8 cellular contexts compared by ENCODE assay signal in the genomic region with DNA sequence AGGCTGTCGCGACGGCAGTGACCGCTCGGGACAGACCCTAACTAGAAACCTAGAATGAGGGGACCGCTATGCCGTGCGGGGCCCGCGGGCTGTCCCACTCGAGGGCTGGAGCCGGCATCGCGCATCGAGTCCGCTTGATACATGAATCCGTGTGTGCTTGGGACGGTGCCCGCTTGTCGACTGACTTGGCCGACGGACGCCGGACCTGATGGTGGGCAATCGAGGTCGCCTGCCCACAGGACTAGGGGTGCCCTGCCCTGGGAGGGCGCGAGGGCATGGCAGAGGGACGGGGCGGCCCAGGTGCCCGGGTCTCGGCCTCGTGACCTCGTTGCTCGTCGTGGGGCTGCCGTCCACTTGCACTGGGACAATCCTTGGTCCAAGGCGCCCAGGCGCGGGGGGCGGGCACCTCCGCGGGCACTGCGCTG. TPM values are rescaled to one million over a fixed set of nuclear protein-coding genes. Genes with fewer than 3 reads are reported as not detected.
A peak's percentile ranks its signal among the peaks of the same experiment; 100 is the strongest.
DNase-seq lines count a peak whose midpoint lies in the region; ATAC-seq lines count a peak whose summit lies in the region.

No MANE protein-coding gene starts in this region.

- peak overlapping the region; percentile 90 for H3K4me3 Mint-ChIP-seq in activated naive CD8-positive, alpha-beta T cell treated with anti-CD3 and anti-CD28 coated beads, Interleukin-2, amount 50 U/mL, for 24 hours

- peak overlapping the region; percentile 100 for H3K27ac Mint-ChIP-seq in activated naive CD8-positive, alpha-beta T cell treated with anti-CD3 and anti-CD28 coated beads, Interleukin-2, amount 50 U/mL, for 24 hours

- H3K9me3 ChIP-seq in iPS-15b (ENCODE audit: control insufficient read depth, insufficient read depth, low read length): no peaks in the 10 kb centered on the region

- H3K9ac ChIP-seq in iPS-15b (ENCODE audit: low read depth, low read length): peak overlapping the region; percentile 100

- peaks cover 41% of the 10 kb centered on the region for H3K36me3 ChIP-seq in iPS-15b (ENCODE audit: control insufficient read depth, insufficient read depth, low read length)

- no peaks in the 10 kb centered on the region for H3K27me3 ChIP-seq in iPS-15b (ENCODE audit: control insufficient read depth, insufficient read depth, low read length)

- H3K36me3 Mint-ChIP-seq in activated naive CD8-positive, alpha-beta T cell treated with anti-CD3 and anti-CD28 coated beads, Interleukin-2, amount 50 U/mL, for 24 hours (ENCODE audit: low read depth): peaks cover 39% of the 10 kb centered on the region

- peak; percentile 65 for DNase-seq in NCI-H146 (lab: John Stamatoyannopoulos, UW)
- DNase-seq in NCI-H146 treated with DMSO at 0.1 percent for 48 hours (lab: John Stamatoyannopoulos, UW; ENCODE audit: unreplicated experiment): no peak
- DNase-seq in M059J (ENCODE audit: low read depth): peak; percentile 55
- DNase-seq in activated naive CD8-positive, alpha-beta T cell treated with anti-CD3 and anti-CD28 coated beads, Interleukin-2, amount 50 U/mL, for 24 hours: no peak
- peak; percentile 59 for DNase-seq in stimulated activated CD4-positive, alpha-beta T cell treated with anti-CD3 and anti-CD28 coated beads, Interleukin-4, amount 100 ng/mL, for 24 hours
- DNase-seq in NCI-H2196 (lab: John Stamatoyannopoulos, UW; ENCODE audit: unreplicated experiment): no peak

- no peaks in the 10 kb centered on the region for H3K9me3 Mint-ChIP-seq in activated naive CD8-positive, alpha-beta T cell treated with anti-CD3 and anti-CD28 coated beads, Interleukin-2, amount 50 U/mL, for 24 hours

- H3K4me3 ChIP-seq in iPS-15b (ENCODE audit: low read depth, low read length): peak overlapping the region; percentile 97

- H3K4me1 Mint-ChIP-seq in activated naive CD8-positive, alpha-beta T cell treated with anti-CD3 and anti-CD28 coated beads, Interleukin-2, amount 50 U/mL, for 24 hours: peaks cover 46% of the 10 kb centered on the region

- no peak for ATAC-seq in activated naive CD8-positive, alpha-beta T cell treated with anti-CD3 and anti-CD28 coated beads, Interleukin-2, amount 50 U/mL, for 24 hours
- ATAC-seq in HG03196 (IDR thresholded peaks at IDR 0.05; ENCODE audit: unreplicated experiment): no peak

- peaks cover 8% of the 10 kb centered on the region for H3K27me3 Mint-ChIP-seq in activated naive CD8-positive, alpha-beta T cell treated with anti-CD3 and anti-CD28 coated beads, Interleukin-2, amount 50 U/mL, for 24 hours

- peaks cover 9% of the 10 kb centered on the region for H3K4me1 ChIP-seq in iPS-15b (ENCODE audit: control insufficient read depth, insufficient read depth, low read length)

RNA-seq across cellular contexts. Expression of a gene that starts 0.7 kb away (rescaled TPM):
- 1,301 and 1,473 TPM in 2 replicates for total RNA-seq in M059J (2014; rRNA removed; shearing (Covaris generic))

Comparison
In these comparisons a context has a peak if more than half of its experiments do, and no peak if none do; other contexts are left out.
1. DNase-seq: peak in NCI-H146 (single experiment), M059J (single experiment) and stimulated activated CD4-positive, alpha-beta T cell treated with anti-CD3 and anti-CD28 coated beads, Interleukin-4, amount 100 ng/mL, for 24 hours (single experiment); none in NCI-H146 treated with DMSO at 0.1 percent for 48 hours (single experiment), activated naive CD8-positive, alpha-beta T cell treated with anti-CD3 and anti-CD28 coated beads, Interleukin-2, amount 50 U/mL, for 24 hours (single experiment) and NCI-H2196 (single experiment).